Comparison of ENCODE assay signal across 1 cellular context in the genomic region with DNA sequence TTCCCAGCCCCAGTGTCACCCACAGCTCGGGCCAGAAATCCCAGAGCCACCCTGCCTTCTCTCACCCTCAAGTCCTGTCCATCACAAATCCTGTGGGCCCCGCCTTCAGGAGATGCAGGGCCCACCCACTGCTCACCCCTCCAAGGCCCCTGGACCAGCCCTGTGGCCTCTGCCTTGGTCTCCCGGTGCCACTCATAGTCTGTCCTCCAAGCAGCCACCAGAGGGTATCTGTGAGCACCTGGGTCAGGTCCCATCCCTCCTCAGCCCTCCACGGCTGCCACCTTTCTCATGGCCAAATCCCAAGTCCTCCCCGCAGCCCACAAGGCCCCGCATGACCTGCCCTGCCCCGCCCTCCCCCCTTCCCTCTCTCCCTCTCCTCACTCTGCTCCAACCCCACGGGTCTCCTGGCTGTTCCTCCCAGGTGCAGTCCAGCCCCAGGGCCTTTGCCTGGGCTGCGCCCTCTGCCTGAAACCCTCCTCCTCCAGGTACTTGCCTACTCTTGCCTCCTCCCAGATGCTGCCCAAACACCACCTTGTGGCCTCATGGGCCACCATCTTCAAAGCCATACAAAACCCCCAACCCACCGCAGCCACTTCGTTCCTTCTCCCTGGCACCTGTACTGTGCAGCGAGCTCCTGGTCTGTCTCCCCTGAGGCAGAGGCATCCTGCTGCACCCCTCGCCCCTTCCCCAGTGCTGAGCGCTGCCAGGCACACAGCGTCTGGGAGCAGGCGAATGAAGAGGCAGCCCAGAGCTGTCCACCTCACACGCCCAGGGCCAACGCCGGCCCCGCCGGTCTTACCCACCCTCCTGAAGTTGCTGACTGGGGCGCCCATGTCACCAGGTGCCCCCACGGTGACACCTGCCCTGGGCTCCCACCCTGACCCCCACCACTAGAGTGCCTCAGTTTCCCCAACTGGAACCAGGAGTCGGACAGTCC.
TF ChIP-seq lines count a peak whose summit lies in the region.

No MANE protein-coding gene starts in this region.

TF ChIP-seq in HCT116, 20 proteins besides CTCF, POLR2A, EP300 and RAD21:
- TF ChIP-seq POLR2AphosphoS5 (IDR thresholded peaks at IDR 0.05; ENCODE audit: low read depth, low read length) (no peak), REST (IDR thresholded peaks at IDR 0.05; ENCODE audit: low read depth) (no peak), SIN3A (IDR thresholded peaks at IDR 0.05; ENCODE audit: low read depth) (no peak), ZFX (IDR thresholded peaks at IDR 0.05) (no peak), CBX3 (IDR thresholded peaks at IDR 0.05; ENCODE audit: low read depth) (no peak), SP1 (IDR thresholded peaks at IDR 0.05; ENCODE audit: low read depth) (no peak), EGR1 (IDR thresholded peaks at IDR 0.05; ENCODE audit: low read depth) (no peak), ZBTB33 (IDR thresholded peaks at IDR 0.05; ENCODE audit: extremely low read depth, insufficient replicate concordance, low read length) (no peak), YY1 (IDR thresholded peaks at IDR 0.05; ENCODE audit: extremely low read depth, insufficient replicate concordance, low read depth, low read length) (no peak)
- TF ChIP-seq, protein P1, sequence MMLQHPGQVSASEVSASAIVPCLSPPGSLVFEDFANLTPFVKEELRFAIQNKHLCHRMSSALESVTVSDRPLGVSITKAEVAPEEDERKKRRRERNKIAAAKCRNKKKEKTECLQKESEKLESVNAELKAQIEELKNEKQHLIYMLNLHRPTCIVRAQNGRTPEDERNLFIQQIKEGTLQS (IDR thresholded peaks at IDR 0.05): no peak
